16 cellular contexts compared by ENCODE assay signal in the genomic region with DNA sequence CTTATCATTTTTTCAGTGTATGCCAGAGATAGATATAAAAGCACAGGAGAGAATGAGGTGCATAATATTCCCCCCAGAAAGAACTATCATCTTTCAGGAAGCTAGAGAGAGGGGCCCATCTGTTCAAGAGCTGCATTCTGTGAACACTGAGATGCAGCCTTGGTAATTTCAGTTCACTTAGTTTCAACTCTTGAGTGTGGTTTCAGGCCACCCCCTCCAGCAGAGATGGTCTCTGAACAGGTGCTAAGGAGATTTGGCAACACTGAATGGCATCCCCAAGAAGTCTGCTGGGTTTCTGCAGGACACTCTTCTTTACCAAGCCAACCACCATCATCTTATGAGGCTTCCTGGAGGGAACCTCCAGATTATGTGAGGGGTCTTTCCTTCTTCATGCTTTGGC. TPM values are rescaled to one million over a fixed set of nuclear protein-coding genes. Genes with fewer than 3 reads are reported as not detected.
A peak's percentile ranks its signal among the peaks of the same experiment; 100 is the strongest.
DNase-seq lines count a peak whose midpoint lies in the region; ATAC-seq and TF ChIP-seq lines count a peak whose summit lies in the region.
"Had no signal": no experiment of that assay in that cellular context is flagged by ENCODE, and none has a peak within 500 bp of the region (broad histone marks: within the 10 kb centered on the region; RNA-seq: fewer than 3 reads in every experiment).

No MANE protein-coding gene starts in this region.

- no peak overlapping the region for H3K27ac Mint-ChIP-seq in neural progenitor cell
- H3K27ac Mint-ChIP-seq: activated CD8-positive, alpha-beta T cell treated with anti-CD3 and anti-CD28 coated beads for 36 hours had no signal

- ATAC-seq in GM19035 (IDR thresholded peaks at IDR 0.05; ENCODE audit: unreplicated experiment) (peak; percentile 57), GM21717 (IDR thresholded peaks at IDR 0.05; ENCODE audit: unreplicated experiment) (peak; percentile 73), HG03159 (IDR thresholded peaks at IDR 0.05; ENCODE audit: unreplicated experiment) (peak; percentile 59)
- ATAC-seq: activated CD8-positive, alpha-beta T cell treated with anti-CD3 and anti-CD28 coated beads for 36 hours; body of pancreas; right cardiac atrium had no signal

- H3K27me3 Mint-ChIP-seq in neural progenitor cell (ENCODE audit: insufficient read depth, low read depth): peaks cover 8% of the 10 kb centered on the region
- H3K27me3 Mint-ChIP-seq: activated CD8-positive, alpha-beta T cell treated with anti-CD3 and anti-CD28 coated beads for 36 hours had no signal

- H3K4me1 ChIP-seq in neural progenitor cell: no peaks in the 10 kb centered on the region

- H3K9me3 Mint-ChIP-seq in neural progenitor cell: no peaks in the 10 kb centered on the region
- H3K9me3 Mint-ChIP-seq: activated CD8-positive, alpha-beta T cell treated with anti-CD3 and anti-CD28 coated beads for 36 hours had no signal

- DNase-seq in myocyte (ENCODE audit: low read depth) (peak; percentile 62), neural progenitor cell (ENCODE audit: low spot score) (no peak), head of caudate nucleus (no peak)
- DNase-seq in activated T-cell treated with anti-CD3 and anti-CD28 coated beads, Interleukin-2, amount 50 U/mL, for 48 hours: no peak
- DNase-seq: activated CD8-positive, alpha-beta T cell treated with anti-CD3 and anti-CD28 coated beads for 36 hours; activated naive CD4-positive, alpha-beta T cell treated with Interleukin-2 at 50 U/mL for 16 hours; body of pancreas; NCI-H774; right cardiac atrium; SHP77; stimulated activated naive CD4-positive, alpha-beta T cell treated with Interleukin-2 at 50 U/mL for 16 hours had no signal

- H3F3A ChIP-seq in neural progenitor cell (ENCODE audit: low read depth): no peaks in the 10 kb centered on the region

- no peak overlapping the region for H3K27ac ChIP-seq in neural progenitor cell
- H3K27ac ChIP-seq: BLaER1 treated with 17β-estradiol and CSF1 and Interleukin-3, amounts not matched to agents 10 nM and 100 nM; body of pancreas had no signal

- intact Hi-C loops in head of caudate nucleus (cut with DNase I): no loop called here

- no peak overlapping the region for H3K4me3 ChIP-seq in neural progenitor cell
- H3K4me3 ChIP-seq: BLaER1 treated with 17β-estradiol and CSF1 and Interleukin-3, amounts not matched to agents 10 nM and 100 nM; body of pancreas; lung had no signal

- H3K4me2 ChIP-seq in neural progenitor cell: no peak overlapping the region

- no peaks in the 10 kb centered on the region for H4K20me1 ChIP-seq in neural progenitor cell (ENCODE audit: low read depth)

- no peaks in the 10 kb centered on the region for H3K27me3 ChIP-seq in neural progenitor cell
- H3K27me3 ChIP-seq: BLaER1 treated with 17β-estradiol and CSF1 and Interleukin-3, amounts not matched to agents 10 nM and 100 nM; body of pancreas had no signal

- H3K36me3 Mint-ChIP-seq in neural progenitor cell: no peaks in the 10 kb centered on the region

- H3K9ac ChIP-seq in neural progenitor cell: no peak overlapping the region
- H3K9ac ChIP-seq: BLaER1 treated with 17β-estradiol and CSF1 and Interleukin-3, amounts not matched to agents 10 nM and 100 nM had no signal

- H3K4me1 Mint-ChIP-seq in neural progenitor cell: peaks cover 17% of the 10 kb centered on the region

- TF ChIP-seq CTCF in neural progenitor cell (IDR thresholded peaks at IDR 0.05): no peak

- no peaks in the 10 kb centered on the region for H3K36me3 ChIP-seq in neural progenitor cell
- H3K36me3 ChIP-seq: BLaER1 treated with 17β-estradiol and CSF1 and Interleukin-3, amounts not matched to agents 10 nM and 100 nM had no signal

- H3K9me3 ChIP-seq in neural progenitor cell (ENCODE audit: low read depth): no peaks in the 10 kb centered on the region
- H3K9me3 ChIP-seq: body of pancreas had no signal

- no peak overlapping the region for H3K4me3 Mint-ChIP-seq in neural progenitor cell
- H3K4me3 Mint-ChIP-seq: activated CD8-positive, alpha-beta T cell treated with anti-CD3 and anti-CD28 coated beads for 36 hours had no signal

- H3K79me2 ChIP-seq in neural progenitor cell (ENCODE audit: low read depth): no peaks in the 10 kb centered on the region

- H2AFZ ChIP-seq in neural progenitor cell (replicated peaks): no peak overlapping the region

RNA-seq across cellular contexts. Expression of gene LIMD1, which starts 30.4 kb away (rescaled TPM):
- 29.2 and 35.9 TPM in 2 replicates for total RNA-seq in myocyte
- polyA plus RNA-seq in myocyte (2012): 12.4 TPM
- 10.0 and 14.8 TPM in 2 replicates for total RNA-seq in neural progenitor cell (ENCODE audit: low replicate concordance)
